In genomic region chr6:16292942-16293341, GRCh38 we compare ENCODE assay signal across 29 cellular contexts. TPM values are rescaled to one million over a fixed set of nuclear protein-coding genes. Genes with fewer than 3 reads are reported as not detected.
DNase-seq lines count a peak whose midpoint lies in the region; ATAC-seq and TF ChIP-seq lines count a peak whose summit lies in the region.
"Had no signal": no experiment of that assay in that cellular context is flagged by ENCODE, and none has a peak within 500 bp of the region (broad histone marks: within the 10 kb centered on the region; RNA-seq: fewer than 3 reads in every experiment).

No MANE protein-coding gene starts in this region.

- H3K4me3 ChIP-seq in fibroblast of villous mesenchyme (ENCODE audit: low read depth, low read length) = no peak overlapping the region
- H3K4me3 ChIP-seq: lower lobe of right lung, SJSA1, upper lobe of right lung had no signal

- no peak for TF ChIP-seq CTCF in fibroblast of villous mesenchyme (IDR thresholded peaks at IDR 0.05; ENCODE audit: insufficient read depth, low read depth, low read length)

- ATAC-seq in GM21390 (IDR thresholded peaks at IDR 0.05; ENCODE audit: unreplicated experiment) = no peak
- ATAC-seq: activated CD4-positive, alpha-beta T cell treated with anti-CD3 and anti-CD28 coated beads for 36 hours; activated CD8-positive, alpha-beta T cell treated with anti-CD3 and anti-CD28 coated beads for 36 hours; HCT116; lower lobe of right lung; natural killer cell treated with Interleukin-12 subunit alpha and Interleukin-12 subunit beta and Interleukin-15 and Interleukin-18, amount 100 ng/mL, for 72 hours; stimulated activated memory B cell treated with anti-CD40 and anti-IgM and Interleukin-4, amounts not matched to agents 10 μg/mL and 1 μg/mL and 100 μg/mL, for 72 hours; upper lobe of right lung had no signal

- DNase-seq in NCI-H446 treated with DMSO at 0.1 percent for 48 hours (lab: John Stamatoyannopoulos, UW) (peak; percentile 3), NCI-H446 (lab: John Stamatoyannopoulos, UW) (no peak), NCI-H69 (lab: John Stamatoyannopoulos, UW) (peak; percentile 90), fibroblast of villous mesenchyme (ENCODE audit: low read depth) (peak; percentile 8), renal cortical epithelial cell (ENCODE audit: low read depth) (peak; percentile 58), NCI-H1048 (lab: John Stamatoyannopoulos, UW) (no peak)
- no peak for DNase-seq in stimulated activated CD4-positive, alpha-beta T cell treated with anti-CD3 and anti-CD28 coated beads, Interleukin-4, amount 100 ng/mL, for 1 hour
- DNase-seq: 8988T; activated CD4-positive, alpha-beta T cell treated with anti-CD3 and anti-CD28 coated beads for 36 hours; activated CD8-positive, alpha-beta memory T cell treated with anti-CD3 and anti-CD28 coated beads, Interleukin-2, amount 50 U/mL, for 48 hours; activated CD8-positive, alpha-beta T cell treated with anti-CD3 and anti-CD28 coated beads for 36 hours; activated naive CD4-positive, alpha-beta T cell treated with anti-CD3 and anti-CD28 coated beads, Interleukin-2, amount 50 U/mL, for 16 hours; amygdala; brain microvascular endothelial cell; C1 segment of cervical spinal cord; COR-L47; Karpas-422; lower lobe of right lung; NCI-H82; OCI-M1; stimulated activated CD4-positive, alpha-beta T cell treated with anti-CD3 and anti-CD28 coated beads, Interleukin-15, amount 100 ng/mL, for 24 hours; substantia nigra; T-helper 9 cell; upper lobe of right lung had no signal

RNA-seq across cellular contexts. Expression of gene GMPR, which starts 54.6 kb away (rescaled TPM):
- total RNA-seq in fibroblast of villous mesenchyme (4.7 and 7.1 TPM in 2 replicates), renal cortical epithelial cell (3.6 and 9.5 TPM in 2 replicates)

Comparison
In these comparisons a context has a peak if more than half of its experiments do, and no peak if none do; other contexts are left out.
1. DNase-seq: peak in NCI-H446 treated with DMSO at 0.1 percent for 48 hours (single experiment), NCI-H69 (single experiment), fibroblast of villous mesenchyme (single experiment) and renal cortical epithelial cell (single experiment); none in NCI-H446 (0 of 2), stimulated activated CD4-positive, alpha-beta T cell treated with anti-CD3 and anti-CD28 coated beads, Interleukin-4, amount 100 ng/mL, for 1 hour (single experiment) and NCI-H1048 (single experiment).